9 cellular contexts compared by ENCODE assay signal in genomic region chr22:50192056-50192824, GRCh38. TPM values are rescaled to one million over a fixed set of nuclear protein-coding genes. Genes with fewer than 3 reads are reported as not detected.
DNase-seq lines count a peak whose midpoint lies in the region; ATAC-seq and TF ChIP-seq lines count a peak whose summit lies in the region.
"Had no signal": no experiment of that assay in that cellular context is flagged by ENCODE, and none has a peak within 500 bp of the region (broad histone marks: within the 10 kb centered on the region; RNA-seq: fewer than 3 reads in every experiment).

No MANE protein-coding gene starts in this region.

- peaks cover 4 to 47% (median 15%) of the 10 kb centered on the region in 4 donors for H3K4me1 Mint-ChIP-seq in CD4-positive, CD25-positive, alpha-beta regulatory T cell
- peaks cover 27% of the 10 kb centered on the region for H3K4me1 Mint-ChIP-seq in activated T-helper 2 cell treated with anti-CD3 and anti-CD28 coated beads, Interferon-gamma antibody, Interleukin-2, Interleukin-4, amounts not matched to agents 10 μg/mL and 5 μg/mL and 100 μg/mL, durations not matched to agents 14 hours and 24 hours and 36 hours (ENCODE audit: low read depth)
- H3K4me1 Mint-ChIP-seq in mesothelial cell of epicardium (peaks cover 20% of the 10 kb centered on the region), GM23338 (peaks cover 10% of the 10 kb centered on the region)

- no peak for ATAC-seq in CD4-positive, CD25-positive, alpha-beta regulatory T cell (ENCODE audit: low read depth in 2 of 2)
- ATAC-seq in lower lobe of right lung = no peak
- ATAC-seq in GM18909 (IDR thresholded peaks at IDR 0.05; ENCODE audit: poor library complexity, unreplicated experiment) = no peak
- no peak for ATAC-seq in GM23338
- no peak for ATAC-seq in GM19351 (IDR thresholded peaks at IDR 0.05; ENCODE audit: unreplicated experiment)

- H3K79me2 ChIP-seq in GM23338 (replicated peaks; ENCODE audit: insufficient read depth) = peaks cover 36% of the 10 kb centered on the region
- H3K79me2 ChIP-seq: parathyroid adenoma had no signal

- H3K4me1 ChIP-seq in CD4-positive, CD25-positive, alpha-beta regulatory T cell (ENCODE audit: control insufficient read depth, insufficient read depth, low read length, poor library complexity, severe bottlenecking) = peaks cover 62% of the 10 kb centered on the region
- H3K4me1 ChIP-seq in lower lobe of right lung (peaks cover 50% of the 10 kb centered on the region), GM23338 (ENCODE audit: insufficient read depth) (peaks cover 4% of the 10 kb centered on the region; the same call in 1 of the 2 replicates)

- no peak overlapping the region for H2AFZ ChIP-seq in GM23338
- H2AFZ ChIP-seq: parathyroid adenoma had no signal

- no peak overlapping the region for H3K4me2 ChIP-seq in GM23338

- H3K9me3 Mint-ChIP-seq in CD4-positive, CD25-positive, alpha-beta regulatory T cell = no peaks in the 10 kb centered on the region
- no peaks in the 10 kb centered on the region for H3K9me3 Mint-ChIP-seq in activated T-helper 2 cell treated with anti-CD3 and anti-CD28 coated beads, Interferon-gamma antibody, Interleukin-2, Interleukin-4, amounts not matched to agents 10 μg/mL and 5 μg/mL and 100 μg/mL, durations not matched to agents 14 hours and 24 hours and 36 hours
- no peaks in the 10 kb centered on the region for H3K9me3 Mint-ChIP-seq in mesothelial cell of epicardium
- H3K9me3 Mint-ChIP-seq in GM23338 = no peaks in the 10 kb centered on the region

- no peaks in the 10 kb centered on the region for H3K9me2 ChIP-seq in GM23338 (ENCODE audit: insufficient read depth)

- H3F3A ChIP-seq in GM23338 (replicated peaks; ENCODE audit: low read depth) = 0 out of 2 replicates have a peak, but pooled peaks cover 2% of the 10 kb centered on the region

- intact Hi-C loops in activated T-helper 2 cell treated with anti-CD3 and anti-CD28 coated beads, Interferon-gamma antibody, Interleukin-2, Interleukin-4, amounts not matched to agents 10 μg/mL and 5 μg/mL and 100 μg/mL, durations not matched to agents 14 hours and 24 hours and 36 hours (cut with micrococcal nuclease) = loop anchor here (5.0 kb wide), 1 partner anchor 260 kb away; no protein-coding TSS in a partner anchor
- intact Hi-C loops in lower lobe of right lung (cut with DNase I) = no loop called here

- peak overlapping the region; percentile 88 to 95 (median 94) for H3K4me3 Mint-ChIP-seq in CD4-positive, CD25-positive, alpha-beta regulatory T cell
- peak overlapping the region; percentile 84 for H3K4me3 Mint-ChIP-seq in activated T-helper 2 cell treated with anti-CD3 and anti-CD28 coated beads, Interferon-gamma antibody, Interleukin-2, Interleukin-4, amounts not matched to agents 10 μg/mL and 5 μg/mL and 100 μg/mL, durations not matched to agents 14 hours and 24 hours and 36 hours (ENCODE audit: low read depth)
- H3K4me3 Mint-ChIP-seq in mesothelial cell of epicardium = no peak overlapping the region
- no peak overlapping the region for H3K4me3 Mint-ChIP-seq in GM23338

- no peaks in the 10 kb centered on the region for H3K27me3 ChIP-seq in CD4-positive, CD25-positive, alpha-beta regulatory T cell (ENCODE audit: control insufficient read depth, insufficient read depth, low read length)
- H3K27me3 ChIP-seq in HL-60 (ENCODE audit: insufficient read depth, poor library complexity, severe bottlenecking) (no peaks in the 10 kb centered on the region), lower lobe of right lung (ENCODE audit: low read depth) (no peaks in the 10 kb centered on the region), GM23338 (ENCODE audit: insufficient read depth) (no peaks in the 10 kb centered on the region)

- H3K9me3 ChIP-seq in CD4-positive, CD25-positive, alpha-beta regulatory T cell (ENCODE audit: control insufficient read depth in 2 of 2, low read length in 2 of 2) = no peaks in the 10 kb centered on the region
- no peaks in the 10 kb centered on the region for H3K9me3 ChIP-seq in lower lobe of right lung

- TF ChIP-seq CTCF in HL-60 (IDR thresholded peaks at IDR 0.05; ENCODE audit: insufficient read depth, low read length) = no peak
- TF ChIP-seq CTCF in lower lobe of right lung (IDR thresholded peaks at IDR 0.05) = no peak
- no peak for TF ChIP-seq CTCF in mesothelial cell of epicardium (IDR thresholded peaks at IDR 0.05; ENCODE audit: unreplicated experiment)
- TF ChIP-seq CTCF in GM23338 (conservative IDR thresholded peaks at IDR 0.05; ENCODE audit: low read depth in 2 of 2) = no peak

- H3K4me3 ChIP-seq in CD4-positive, CD25-positive, alpha-beta regulatory T cell (ENCODE audit: low read depth, low read length) = peak overlapping the region; percentile 55
- H3K4me3 ChIP-seq in HL-60 (replicated peaks; ENCODE audit: insufficient read depth, low read length) (peak overlapping the region; percentile 1), lower lobe of right lung (no peak overlapping the region), GM23338 (no peak overlapping the region)

- H3K27ac ChIP-seq in CD4-positive, CD25-positive, alpha-beta regulatory T cell (ENCODE audit: insufficient read depth, low read length, poor library complexity, severe bottlenecking) = peak overlapping the region; percentile 97
- H3K27ac ChIP-seq in HL-60 (replicated peaks) (peak overlapping the region; percentile 97), lower lobe of right lung (peak overlapping the region; percentile 93), GM23338 (ENCODE audit: low read depth) (no peak overlapping the region)
- H3K27ac ChIP-seq: parathyroid adenoma had no signal

- H3K36me3 Mint-ChIP-seq in CD4-positive, CD25-positive, alpha-beta regulatory T cell = peaks cover 5% of the 10 kb centered on the region
- H3K36me3 Mint-ChIP-seq in activated T-helper 2 cell treated with anti-CD3 and anti-CD28 coated beads, Interferon-gamma antibody, Interleukin-2, Interleukin-4, amounts not matched to agents 10 μg/mL and 5 μg/mL and 100 μg/mL, durations not matched to agents 14 hours and 24 hours and 36 hours (ENCODE audit: low read depth) = peaks cover 24% of the 10 kb centered on the region
- no peaks in the 10 kb centered on the region for H3K36me3 Mint-ChIP-seq in mesothelial cell of epicardium
- peaks cover 4% of the 10 kb centered on the region; the same call in 1 of the 3 replicates for H3K36me3 Mint-ChIP-seq in GM23338 (ENCODE audit: low read depth)

- H3K27ac Mint-ChIP-seq in CD4-positive, CD25-positive, alpha-beta regulatory T cell = peak overlapping the region; percentile 97 to 99 (median 99)
- peak overlapping the region; percentile 95 for H3K27ac Mint-ChIP-seq in activated T-helper 2 cell treated with anti-CD3 and anti-CD28 coated beads, Interferon-gamma antibody, Interleukin-2, Interleukin-4, amounts not matched to agents 10 μg/mL and 5 μg/mL and 100 μg/mL, durations not matched to agents 14 hours and 24 hours and 36 hours
- H3K27ac Mint-ChIP-seq in mesothelial cell of epicardium (no peak overlapping the region), GM23338 (no peak overlapping the region)

- peaks cover 20% of the 10 kb centered on the region; the same call in 1 of the 2 replicates for H4K20me1 ChIP-seq in GM23338 (replicated peaks; ENCODE audit: insufficient read depth)

- DNase-seq in CD4-positive, CD25-positive, alpha-beta regulatory T cell = peak in 2 of 3 donors; percentile 22 to 52
- DNase-seq in HL-60 (ENCODE audit: low read depth in 1 of 2, low spot score in 1 of 2) = peak in 1 of 2 experiments; percentile 75
- no peak for DNase-seq in activated T-helper 2 cell treated with anti-CD3 and anti-CD28 coated beads, Interferon-gamma antibody, Interleukin-2, Interleukin-4, amounts not matched to agents 10 μg/mL and 5 μg/mL and 100 μg/mL, durations not matched to agents 14 hours and 24 hours and 36 hours (ENCODE audit: low spot score)
- no peak for DNase-seq in lower lobe of right lung
- no peak for DNase-seq in mesothelial cell of epicardium (ENCODE audit: low spot score in 2 of 2, unreplicated experiment in 2 of 2)
- no peak for DNase-seq in GM23338 (ENCODE audit: low spot score)

- no peaks in the 10 kb centered on the region for H3K27me3 Mint-ChIP-seq in CD4-positive, CD25-positive, alpha-beta regulatory T cell
- H3K27me3 Mint-ChIP-seq in activated T-helper 2 cell treated with anti-CD3 and anti-CD28 coated beads, Interferon-gamma antibody, Interleukin-2, Interleukin-4, amounts not matched to agents 10 μg/mL and 5 μg/mL and 100 μg/mL, durations not matched to agents 14 hours and 24 hours and 36 hours (ENCODE audit: low read depth) = no peaks in the 10 kb centered on the region
- no peaks in the 10 kb centered on the region for H3K27me3 Mint-ChIP-seq in mesothelial cell of epicardium (ENCODE audit: low read depth)
- H3K27me3 Mint-ChIP-seq in GM23338 (ENCODE audit: insufficient read depth, low read depth, poor library complexity) = peaks cover 11% of the 10 kb centered on the region

- peaks cover 14% of the 10 kb centered on the region for H3K36me3 ChIP-seq in CD4-positive, CD25-positive, alpha-beta regulatory T cell (ENCODE audit: control insufficient read depth, insufficient read depth, low read length)
- H3K36me3 ChIP-seq in lower lobe of right lung = peaks cover 41% of the 10 kb centered on the region
- H3K36me3 ChIP-seq in GM23338 (ENCODE audit: insufficient read depth) = no peaks in the 10 kb centered on the region

RNA-seq across cellular contexts. Expression of gene TRABD, which starts 6.5 kb away (rescaled TPM):
- 115 TPM for total RNA-seq in CD4-positive, CD25-positive, alpha-beta regulatory T cell
- polyA plus RNA-seq in CD4-positive, CD25-positive, alpha-beta regulatory T cell = 10 to 100 TPM; 33.0 to 47.6 (median 38.5) TPM
- total RNA-seq in activated T-helper 2 cell treated with anti-CD3 and anti-CD28 coated beads, Interferon-gamma antibody, Interleukin-2, Interleukin-4, amounts not matched to agents 10 μg/mL and 5 μg/mL and 100 μg/mL, durations not matched to agents 14 hours and 24 hours and 36 hours = 104 and 109 TPM in 2 replicates
- 43.7 TPM for total RNA-seq in lower lobe of right lung
- total RNA-seq in mesothelial cell of epicardium = 44.3 to 44.6 TPM (median 44.4 TPM) in 3 replicates
- 58.6 and 66.1 TPM in 2 replicates for total RNA-seq in GM23338 (2014; rRNA removed; shearing (Covaris generic))
- 40.8 and 44.1 TPM in 2 replicates for polyA plus RNA-seq in GM23338 (2016; fragmentation: Nextera tagmentation; extraction: Ambion mirVana)

RNA-seq across cellular contexts. Expression of gene SELENOO, which starts 8.6 kb away (rescaled TPM):
- total RNA-seq in CD4-positive, CD25-positive, alpha-beta regulatory T cell = 31.9 TPM
- 1 to 10 TPM; 1.8 to 6.5 (median 3.3) TPM for polyA plus RNA-seq in CD4-positive, CD25-positive, alpha-beta regulatory T cell
- total RNA-seq in activated T-helper 2 cell treated with anti-CD3 and anti-CD28 coated beads, Interferon-gamma antibody, Interleukin-2, Interleukin-4, amounts not matched to agents 10 μg/mL and 5 μg/mL and 100 μg/mL, durations not matched to agents 14 hours and 24 hours and 36 hours = 26.3 and 26.4 TPM in 2 replicates
- total RNA-seq in lower lobe of right lung = 18.7 TPM
- total RNA-seq in mesothelial cell of epicardium = 25.5 to 28.3 TPM (median 26.9 TPM) in 3 replicates
- total RNA-seq in GM23338 (2014; rRNA removed; shearing (Covaris generic)) = 16.9 and 21.3 TPM in 2 replicates
- polyA plus RNA-seq in GM23338 (2016; fragmentation: Nextera tagmentation; extraction: Ambion mirVana) = 6.8 and 8.6 TPM in 2 replicates

RNA-seq across cellular contexts. Expression of gene PANX2, which starts 21.7 kb away (rescaled TPM):
- not detected for total RNA-seq in CD4-positive, CD25-positive, alpha-beta regulatory T cell
- not detected for polyA plus RNA-seq in CD4-positive, CD25-positive, alpha-beta regulatory T cell
- total RNA-seq in activated T-helper 2 cell treated with anti-CD3 and anti-CD28 coated beads, Interferon-gamma antibody, Interleukin-2, Interleukin-4, amounts not matched to agents 10 μg/mL and 5 μg/mL and 100 μg/mL, durations not matched to agents 14 hours and 24 hours and 36 hours = 2.4 and 2.8 TPM in 2 replicates
- 2.5 TPM for total RNA-seq in lower lobe of right lung
- total RNA-seq in mesothelial cell of epicardium = 6.0 to 7.0 TPM (median 6.4 TPM) in 3 replicates
- 5.1 and 5.9 TPM in 2 replicates for total RNA-seq in GM23338 (2014; rRNA removed; shearing (Covaris generic))
- polyA plus RNA-seq in GM23338 (2016; fragmentation: Nextera tagmentation; extraction: Ambion mirVana) = 2.6 and 2.8 TPM in 2 replicates

RNA-seq across cellular contexts. Expression of gene TUBGCP6, which starts 52.6 kb away (rescaled TPM):
- total RNA-seq in CD4-positive, CD25-positive, alpha-beta regulatory T cell = 132 TPM
- 10 to 100 TPM; 14.0 to 16.3 (median 14.2) TPM for polyA plus RNA-seq in CD4-positive, CD25-positive, alpha-beta regulatory T cell
- total RNA-seq in activated T-helper 2 cell treated with anti-CD3 and anti-CD28 coated beads, Interferon-gamma antibody, Interleukin-2, Interleukin-4, amounts not matched to agents 10 μg/mL and 5 μg/mL and 100 μg/mL, durations not matched to agents 14 hours and 24 hours and 36 hours = 48.8 and 49.6 TPM in 2 replicates
- total RNA-seq in lower lobe of right lung (48.5 TPM), mesothelial cell of epicardium (64.1 to 65.9 TPM (median 65.3 TPM) in 3 replicates)
- 32.7 and 47.1 TPM in 2 replicates for total RNA-seq in GM23338 (2014; rRNA removed; shearing (Covaris generic))
- 18.6 TPM in 2 replicates for polyA plus RNA-seq in GM23338 (2016; fragmentation: Nextera tagmentation; extraction: Ambion mirVana)

RNA-seq across cellular contexts. Expression of gene HDAC10, which starts 58.8 kb away (rescaled TPM):
- total RNA-seq in CD4-positive, CD25-positive, alpha-beta regulatory T cell = 125 TPM
- polyA plus RNA-seq in CD4-positive, CD25-positive, alpha-beta regulatory T cell = 10 to 100 TPM in 1 of 4 donors, 1 to 10 TPM in 3; 6.0 to 12.5 (median 7.3) TPM
- 60.0 and 62.9 TPM in 2 replicates for total RNA-seq in activated T-helper 2 cell treated with anti-CD3 and anti-CD28 coated beads, Interferon-gamma antibody, Interleukin-2, Interleukin-4, amounts not matched to agents 10 μg/mL and 5 μg/mL and 100 μg/mL, durations not matched to agents 14 hours and 24 hours and 36 hours
- total RNA-seq in lower lobe of right lung = 47.9 TPM
- 77.6 to 81.3 TPM (median 79.5 TPM) in 3 replicates for total RNA-seq in mesothelial cell of epicardium
- total RNA-seq in GM23338 (2014; rRNA removed; shearing (Covaris generic)) = 32.4 and 41.9 TPM in 2 replicates
- polyA plus RNA-seq in GM23338 (2016; fragmentation: Nextera tagmentation; extraction: Ambion mirVana) = 4.1 and 5.1 TPM in 2 replicates

Comparison
In these comparisons a context has a peak if more than half of its experiments do, and no peak if none do; other contexts are left out.
1. DNase-seq: peak in CD4-positive, CD25-positive, alpha-beta regulatory T cell (2 of 3); none in activated T-helper 2 cell treated with anti-CD3 and anti-CD28 coated beads, Interferon-gamma antibody, Interleukin-2, Interleukin-4, amounts not matched to agents 10 μg/mL and 5 μg/mL and 100 μg/mL, durations not matched to agents 14 hours and 24 hours and 36 hours (single experiment), lower lobe of right lung (single experiment), mesothelial cell of epicardium (0 of 2) and GM23338 (single experiment).
2. H3K4me3 ChIP-seq: peak in CD4-positive, CD25-positive, alpha-beta regulatory T cell (single experiment) and HL-60 (single experiment); none in lower lobe of right lung (single experiment) and GM23338 (single experiment).
3. H3K27ac Mint-ChIP-seq: peak in CD4-positive, CD25-positive, alpha-beta regulatory T cell (3 of 3) and activated T-helper 2 cell treated with anti-CD3 and anti-CD28 coated beads, Interferon-gamma antibody, Interleukin-2, Interleukin-4, amounts not matched to agents 10 μg/mL and 5 μg/mL and 100 μg/mL, durations not matched to agents 14 hours and 24 hours and 36 hours (single experiment); none in mesothelial cell of epicardium (single experiment) and GM23338 (single experiment).
4. H3K4me3 Mint-ChIP-seq: peak in CD4-positive, CD25-positive, alpha-beta regulatory T cell (4 of 4) and activated T-helper 2 cell treated with anti-CD3 and anti-CD28 coated beads, Interferon-gamma antibody, Interleukin-2, Interleukin-4, amounts not matched to agents 10 μg/mL and 5 μg/mL and 100 μg/mL, durations not matched to agents 14 hours and 24 hours and 36 hours (single experiment); none in mesothelial cell of epicardium (single experiment) and GM23338 (single experiment).